Comparison of ENCODE assay signal across 16 cellular contexts in the genomic region with DNA sequence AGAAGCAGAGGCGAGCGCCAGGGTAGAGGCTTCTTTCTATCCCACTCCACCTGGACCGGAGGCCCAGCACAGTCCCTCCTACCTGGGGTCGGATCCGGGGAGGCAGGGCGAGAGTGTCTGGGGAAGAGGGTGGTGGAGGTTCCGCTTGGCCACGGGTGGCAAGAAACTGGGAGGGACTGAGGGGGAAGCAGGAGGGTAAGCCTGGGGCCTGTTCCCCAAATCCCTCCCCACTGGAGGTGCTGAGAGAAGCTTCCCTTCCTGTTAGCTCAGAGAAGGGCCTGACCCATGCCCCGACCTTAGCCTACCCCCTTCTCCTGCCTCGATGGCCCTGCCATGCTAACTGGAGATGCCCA. TPM values are rescaled to one million over a fixed set of nuclear protein-coding genes. Genes with fewer than 3 reads are reported as not detected.
DNase-seq lines count a peak whose midpoint lies in the region; ATAC-seq, FAIRE-seq and TF ChIP-seq lines count a peak whose summit lies in the region.
"Had no signal": no experiment of that assay in that cellular context is flagged by ENCODE, and none has a peak within 500 bp of the region (broad histone marks: within the 10 kb centered on the region; RNA-seq: fewer than 3 reads in every experiment).

No MANE protein-coding gene starts in this region.

- intact Hi-C loops in right cardiac atrium (cut with DNase I) (loop anchor here in 1 of 4 donors (10.0 kb wide), 1 partner anchor 140 kb away; no protein-coding TSS in a partner anchor), left cardiac atrium (cut with DNase I) (loop anchor here in 1 of 2 donors (10.0 kb wide), 1 partner anchor 130 kb away; no protein-coding TSS in a partner anchor), pancreas (cut with DNase I) (no loop called here), prostate gland (cut with DNase I) (loop anchor here (5.0 to 10.0 kb wide), 2 partner anchors 110 to 138 kb away; no protein-coding TSS in a partner anchor)

- TF ChIP-seq POLR2A in prostate gland (IDR thresholded peaks at IDR 0.05): no peak

- FAIRE-seq in pancreas (lab: Jason Lieb, UNC): no peak
- FAIRE-seq: astrocyte had no signal

- TF ChIP-seq CTCF in pancreas (IDR thresholded peaks at IDR 0.05) (no peak), prostate gland (IDR thresholded peaks at IDR 0.05) (no peak)

- H3K9me3 ChIP-seq in right cardiac atrium (ENCODE audit: control insufficient read depth, low read length): no peaks in the 10 kb centered on the region
- H3K9me3 ChIP-seq in iPS-15b (ENCODE audit: control insufficient read depth, insufficient read depth, low read length): no peaks in the 10 kb centered on the region
- H3K9me3 ChIP-seq in pancreas: no peaks in the 10 kb centered on the region
- H3K9me3 ChIP-seq in prostate gland: no peaks in the 10 kb centered on the region
- H3K9me3 ChIP-seq: Caco-2 had no signal

- WGBS in right cardiac atrium: 75% methylated on average over 10 of the region's 10 CpGs
- 78 to 83% methylated on average over 10 of the region's 10 CpGs for WGBS in pancreas, 2 donors
- WGBS in prostate gland: 87% methylated on average over 10 of the region's 10 CpGs

- no peaks in the 10 kb centered on the region for H3K27me3 ChIP-seq in right cardiac atrium (ENCODE audit: control insufficient read depth, insufficient read depth)
- peaks cover 45% of the 10 kb centered on the region for H3K27me3 ChIP-seq in iPS-15b (ENCODE audit: control insufficient read depth, insufficient read depth, low read length)
- no peaks in the 10 kb centered on the region for H3K27me3 ChIP-seq in pancreas
- H3K27me3 ChIP-seq in prostate gland (replicated peaks; ENCODE audit: insufficient read depth): no peaks in the 10 kb centered on the region

- no peaks in the 10 kb centered on the region for H3K36me3 ChIP-seq in iPS-15b (ENCODE audit: control insufficient read depth, insufficient read depth, low read length)
- H3K36me3 ChIP-seq in pancreas: no peaks in the 10 kb centered on the region
- H3K36me3 ChIP-seq in prostate gland: no peaks in the 10 kb centered on the region

- H3K4me1 ChIP-seq in right cardiac atrium (ENCODE audit: control insufficient read depth, insufficient read depth, low read length) (peaks cover 23% of the 10 kb centered on the region), iPS-15b (ENCODE audit: control insufficient read depth, insufficient read depth, low read length) (peaks cover 12% of the 10 kb centered on the region), pancreas (peaks cover 15 to 37% (median 17%) of the 10 kb centered on the region in 3 donors), prostate gland (replicated peaks) (peaks cover 14% of the 10 kb centered on the region)

- peak in 1 of 3 donors; percentile 66 for DNase-seq in right cardiac atrium
- no peak for DNase-seq in left cardiac atrium
- DNase-seq in pancreas: peak in 3 of 6 donors; percentile 23 to 74 (median 61)
- DNase-seq in prostate gland (ENCODE audit: low spot score): no peak
- DNase-seq in inferior parietal cortex (ENCODE audit: extremely low spot score): no peak
- DNase-seq in SHP77 (lab: John Stamatoyannopoulos, UW): no peak
- DNase-seq: activated effector memory CD4-positive, alpha-beta T cell treated with anti-CD3 and anti-CD28 coated beads, Interleukin-2, amount 50 U/mL, for 16 hours; Karpas-422 had no signal

- H3K27ac ChIP-seq in right cardiac atrium (ENCODE audit: low read length) (peak overlapping the region; percentile 7), pancreas (peak overlapping the region; percentile 59 to 89 (median 78)), prostate gland (peak overlapping the region in 1 of 2 donors; percentile 49)
- H3K27ac ChIP-seq: HL-60, SK-N-MC had no signal

- ATAC-seq in right cardiac atrium (no peak), left cardiac atrium (no peak), pancreas (no peak), GM21526 (IDR thresholded peaks at IDR 0.05; ENCODE audit: low FRiP score, unreplicated experiment) (no peak)

- no peak overlapping the region for H3K4me3 ChIP-seq in right cardiac atrium (ENCODE audit: low read length)
- peak overlapping the region; percentile 59 for H3K4me3 ChIP-seq in iPS-15b (ENCODE audit: low read depth, low read length)
- no peak overlapping the region for H3K4me3 ChIP-seq in pancreas
- no peak overlapping the region for H3K4me3 ChIP-seq in prostate gland
- H3K4me3 ChIP-seq: SK-N-MC had no signal

- H3K9ac ChIP-seq in iPS-15b (ENCODE audit: low read depth, low read length): no peak overlapping the region

RNA-seq across cellular contexts. Expression of a gene that starts 1.8 kb away (rescaled TPM):
- 100 to 1,000 TPM in 1 of 4 donors, 10 to 100 TPM in 3; 21.9 to 183 (median 33.4) TPM for total RNA-seq in right cardiac atrium
- polyA plus RNA-seq in right cardiac atrium: 64.6 TPM
- total RNA-seq in left cardiac atrium: 10 to 100 TPM; 22.9 to 40.1 TPM
- total RNA-seq in pancreas: 10 to 100 TPM in 2 of 6 donors, 1 to 10 TPM in 4; 4.5 to 30.3 (median 7.1) TPM
- polyA plus RNA-seq in pancreas: 10 to 100 TPM; 30.1 to 76.2 TPM
- 1 to 10 TPM; 3.4 to 10.0 TPM for total RNA-seq in prostate gland
- total RNA-seq: dermis blood vessel endothelial cell had no signal

RNA-seq across cellular contexts. Expression of a gene that starts 21.2 kb away (rescaled TPM):
- total RNA-seq in right cardiac atrium (10 to 100 TPM in 1 of 4 donors, 1 to 10 TPM in 3; 6.4 to 10.4 (median 6.4) TPM), left cardiac atrium (1 to 10 TPM; 4.6 to 6.8 TPM), pancreas (10 to 100 TPM in 2 of 6 donors, 1 to 10 TPM in 4; 8.1 to 11.3 (median 9.7) TPM), prostate gland (10 to 100 TPM; 20.3 to 69.8 TPM)
- polyA plus RNA-seq in right cardiac atrium (5.2 TPM), pancreas (10 to 100 TPM; 11.2 to 15.2 TPM)

RNA-seq across cellular contexts. Expression of a gene that starts 35.8 kb away (rescaled TPM):
- total RNA-seq in right cardiac atrium (1 to 10 TPM in 1 of 4 donors, under 1 TPM in 3; 0.42 to 1.6 (median 0.64) TPM), left cardiac atrium (1 to 10 TPM in 1 of 2 donors, not detected in 1; 1.6 TPM), pancreas (1 to 10 TPM; 1.4 to 6.8 (median 5.0) TPM), prostate gland (10 to 100 TPM; 11.4 to 35.6 TPM)
- polyA plus RNA-seq in right cardiac atrium (0.38 TPM), pancreas (10 to 100 TPM in 1 of 2 donors, 1 to 10 TPM in 1; 7.7 to 11.3 TPM)
- total RNA-seq: astrocyte, dermis blood vessel endothelial cell had no signal
- polyA plus RNA-seq: AG04450 had no signal
